Comparison of ENCODE assay signal across 8 cellular contexts in the genomic region with DNA sequence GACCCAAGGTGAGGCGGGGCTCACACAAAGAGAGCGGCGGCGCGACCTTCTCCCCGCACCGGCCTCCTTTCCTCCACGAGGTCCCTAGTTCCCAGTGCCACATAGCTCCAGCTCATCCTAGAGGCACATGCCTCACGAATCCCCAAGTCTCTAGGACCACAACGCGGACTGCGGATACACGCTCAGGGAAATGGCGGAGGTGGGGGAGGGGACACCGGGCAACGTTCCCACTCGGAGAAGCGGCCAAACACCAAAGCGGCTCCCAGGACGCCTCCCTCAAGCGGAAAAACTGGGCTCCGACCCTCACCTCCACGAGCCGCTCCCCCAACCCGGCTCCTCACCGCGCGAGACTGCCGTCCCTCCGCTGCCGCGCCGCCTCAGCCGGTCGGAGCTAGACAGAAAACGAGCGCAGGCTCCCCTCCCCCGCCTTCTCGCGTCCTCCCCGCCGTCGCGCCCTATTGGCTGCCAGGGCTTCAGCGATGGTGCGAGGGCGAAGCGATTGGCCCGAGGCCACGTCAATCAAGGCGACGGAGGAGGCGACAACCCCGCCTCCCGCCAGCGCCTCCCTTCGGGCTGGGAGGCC. TPM values are rescaled to one million over a fixed set of nuclear protein-coding genes. Genes with fewer than 3 reads are reported as not detected.
A peak's percentile ranks its signal among the peaks of the same experiment; 100 is the strongest.
DNase-seq lines count a peak whose midpoint lies in the region; ATAC-seq and TF ChIP-seq lines count a peak whose summit lies in the region.

Gene HNRNPK (minus strand): TSS at position 404 of the 583 bp plus-strand sequence. CDS start 1,963 bp downstream, outside the sequence.

- BruUV-seq in IMR-90 (replicated peaks; lab: Mats Ljungman, UMichigan) (no TSS peak), OCI-LY7 (replicated peaks; lab: Mats Ljungman, UMichigan) (no TSS peak)

- dilution Hi-C loops in IMR-90 (cut with HindIII; ENCODE audit: low sequenced_read_pairs, unreplicated experiment), result no loop called here

- peak within 1 kb of the TSS; percentile 100 for H4K91ac ChIP-seq in IMR-90 (ENCODE audit: insufficient read depth, low read depth, low read length)

- peak within 1 kb of the TSS; percentile 98 for H3K9ac ChIP-seq in IMR-90 (ENCODE audit: low read depth, low read length)

- peak within 1 kb of the TSS; percentile 93 for H3K4me2 ChIP-seq in IMR-90 (ENCODE audit: low read depth, low read length)
- H3K4me2 ChIP-seq in OCI-LY7 (ENCODE audit: low read length), result peak within 1 kb of the TSS; percentile 97

- peak within 1 kb of the TSS; percentile 93 for H4K5ac ChIP-seq in IMR-90 (ENCODE audit: low read depth, low read length)

- H3K27ac ChIP-seq in IMR-90 (ENCODE audit: insufficient read depth, low read length) (peak within 1 kb of the TSS; percentile 98), OCI-LY7 (ENCODE audit: low read depth, low read length, poor library complexity, severe bottlenecking) (peak within 1 kb of the TSS; percentile 88)

- H2AK5ac ChIP-seq in IMR-90 (ENCODE audit: low read depth, low read length), result peak within 1 kb of the TSS; percentile 100

- H3K79me2 ChIP-seq in OCI-LY7 (ENCODE audit: insufficient read depth, low read depth, low read length), result peaks cover 94% of the 10 kb centered on the region

- no peak within 1 kb of the TSS for H2BK20ac ChIP-seq in IMR-90 (ENCODE audit: low read depth, low read length)

- H4K8ac ChIP-seq in IMR-90 (ENCODE audit: low read depth in 2 of 2, low read length in 2 of 2), result peak within 1 kb of the TSS; percentile 99 to 100

- TF ChIP-seq CTCF in IMR-90 (conservative IDR thresholded peaks at IDR 0.05; ENCODE audit: low read depth, low read length) (no peak), OCI-LY7 (conservative IDR thresholded peaks at IDR 0.05; ENCODE audit: low read length) (no peak), epithelial cell of esophagus (IDR thresholded peaks at IDR 0.05; ENCODE audit: insufficient read depth, low read depth, low read length, missing control alignments) (no peak)

- H3K79me1 ChIP-seq in IMR-90 (ENCODE audit: low read depth in 1 of 2, low read length in 2 of 2), result peaks cover 6 to 15% of the 10 kb centered on the region in 2 experiments; a peak in 3 of 4 replicates

- H3K9me2 ChIP-seq in OCI-LY7 (ENCODE audit: insufficient read depth, low read length), result no peaks in the 10 kb centered on the region

- intact Hi-C loops in IMR-90 (cut with micrococcal nuclease) (loop anchor here (1.0 to 10.0 kb wide), 4 partner anchors 191 to 335 kb away; partner anchors contain the start of gene UBQLN1), OCI-LY7 (cut with micrococcal nuclease; ENCODE audit: unreplicated experiment) (loop anchor here (1.0 to 5.0 kb wide), 3 partner anchors 59 to 1762 kb away; partner anchors contain the start of genes AGTPBP1, KIF27 and UBQLN1)

- peak within 1 kb of the TSS; percentile 89 for H2BK120ac ChIP-seq in IMR-90 (ENCODE audit: low read depth, low read length)

- in situ Hi-C loops in IMR-90 (cut with MboI; ENCODE audit: low sequenced_read_pairs), result loop anchor here (5.0 kb wide), 1 partner anchor 192 kb away; no protein-coding TSS in a partner anchor

- peaks cover 50% of the 10 kb centered on the region for H4K20me1 ChIP-seq in IMR-90 (ENCODE audit: insufficient read depth, low read length)
- peaks cover 51% of the 10 kb centered on the region for H4K20me1 ChIP-seq in OCI-LY7 (ENCODE audit: insufficient read depth, low read length)

- peaks cover 6% of the 10 kb centered on the region for H3K9me1 ChIP-seq in IMR-90 (ENCODE audit: insufficient read depth, low read length)

- ATAC-seq in GM21529 (IDR thresholded peaks at IDR 0.05; ENCODE audit: unreplicated experiment) (peak; percentile 79), IMR-90 (ENCODE audit: low read depth) (peak; percentile 87)

- peak; percentile 85; the same call in 1 of the 2 replicates for TF ChIP-seq POLR2A in IMR-90 (IDR thresholded peaks at IDR 0.05; ENCODE audit: low read depth, low read length)

- POLR2A ChIA-PET in IMR-90 (lab: Charles Lee; ENCODE audit: unreplicated experiment), result interaction anchor here (0.6 to 1.1 kb wide), 2 partner anchors 32 to 64 kb away, joined by 3 to 4 read pairs; no protein-coding TSS in a partner anchor
- POLR2A ChIA-PET in OCI-LY7 (lab: Charles Lee), result interaction anchor here (0.7 to 1.6 kb wide), 9 partner anchors 13 to 280 kb away, joined by 3 to 5 read pairs (median 3); partner anchors contain the start of gene UBQLN1

- H3K9me3 ChIP-seq in IMR-90 (ENCODE audit: control insufficient read depth, insufficient read depth, low read length), result no peaks in the 10 kb centered on the region
- no peaks in the 10 kb centered on the region for H3K9me3 ChIP-seq in OCI-LY7 (ENCODE audit: low read length)
- H3K9me3 ChIP-seq in mononuclear cell (ENCODE audit: low read depth, low read length), result no peaks in the 10 kb centered on the region

- H2BK5ac ChIP-seq in IMR-90 (ENCODE audit: low read depth, low read length, poor library complexity, severe bottlenecking), result peak within 1 kb of the TSS; percentile 98

- no peak for TF ChIP-seq RAD21 in IMR-90 (IDR thresholded peaks at IDR 0.05; ENCODE audit: low read length)

- peak within 1 kb of the TSS; percentile 99 for H3K23ac ChIP-seq in IMR-90 (ENCODE audit: low read depth, low read length)

- H3K4me1 ChIP-seq in IMR-90 (ENCODE audit: control insufficient read depth, insufficient read depth, low read length), result no peaks in the 10 kb centered on the region
- H3K4me1 ChIP-seq in OCI-LY7 (ENCODE audit: insufficient read depth, low read length, poor library complexity, severe bottlenecking), result peaks cover 33% of the 10 kb centered on the region
- peaks cover 32% of the 10 kb centered on the region for H3K4me1 ChIP-seq in mononuclear cell (ENCODE audit: insufficient read depth, low read length)

- no peaks in the 10 kb centered on the region for H3K27me3 ChIP-seq in IMR-90 (ENCODE audit: control insufficient read depth, insufficient read depth, low read length)
- H3K27me3 ChIP-seq in mononuclear cell (ENCODE audit: insufficient read depth, low read length), result no peaks in the 10 kb centered on the region

- H3K36me3 ChIP-seq in IMR-90 (ENCODE audit: control insufficient read depth, insufficient read depth, low read length) (peaks cover 12% of the 10 kb centered on the region), OCI-LY7 (ENCODE audit: insufficient read depth, low read length) (peaks cover 51% of the 10 kb centered on the region)

- peak within 1 kb of the TSS; percentile 99 for H3K56ac ChIP-seq in IMR-90 (ENCODE audit: extremely low read depth, insufficient read depth, low read length)

- H3K4me3 ChIP-seq in IMR-90 (ENCODE audit: insufficient read depth, low read depth, low read length) (peak within 1 kb of the TSS; percentile 88), OCI-LY7 (ENCODE audit: low read depth, low read length, poor library complexity, severe bottlenecking) (peak within 1 kb of the TSS; percentile 82), epithelial cell of esophagus (ENCODE audit: low read length) (peak within 1 kb of the TSS; percentile 55), mononuclear cell (ENCODE audit: low read length) (peak within 1 kb of the TSS; percentile 96)

- DNase-seq in DMS114 treated with DMSO at 0.1 percent for 48 hours (lab: John Stamatoyannopoulos, UW; ENCODE audit: unreplicated experiment) (peak; percentile 82), IMR-90 (peak; percentile 98), OCI-LY7 (ENCODE audit: low spot score) (peak; percentile 99), activated T-cell treated with anti-CD3 and anti-CD28 coated beads for 4 hours (peak; percentile 99), epithelial cell of esophagus (ENCODE audit: low read depth) (peak; percentile 99)
- DNase-seq in stimulated activated CD8-positive, alpha-beta memory T cell treated with anti-CD3 and anti-CD28 coated beads, Interleukin-2, amount 100 ng/mL, for 48 hours (ENCODE audit: low read depth in 2 of 2), result peak; percentile 99

- peak within 1 kb of the TSS; percentile 100 for H3K4ac ChIP-seq in IMR-90 (ENCODE audit: low read depth, low read length)

- H2AFZ ChIP-seq in IMR-90 (replicated peaks; ENCODE audit: low read length, poor library complexity), result peak within 1 kb of the TSS; percentile 95
- H2AFZ ChIP-seq in OCI-LY7 (ENCODE audit: low read length), result no peak within 1 kb of the TSS

- peak within 1 kb of the TSS; percentile 100 for H3K14ac ChIP-seq in IMR-90 (replicated peaks; ENCODE audit: low read depth, low read length)

- H3K18ac ChIP-seq in IMR-90 (ENCODE audit: low read depth, low read length), result peak within 1 kb of the TSS; percentile 92

- peak within 1 kb of the TSS; percentile 53; the same call in 2 of the 3 replicates for H2BK15ac ChIP-seq in IMR-90 (ENCODE audit: low read depth, low read length)

- CTCF ChIA-PET in IMR-90 (lab: Yijun Ruan, JAX) (interaction anchor here (1.1 to 1.2 kb wide), 2 partner anchors 281 to 335 kb away, joined by 3 to 7 read pairs; no protein-coding TSS in a partner anchor), OCI-LY7 (lab: Charles Lee; ENCODE audit: unreplicated experiment) (interaction anchor here (0.6 kb wide), 1 partner anchor 27 kb away, joined by 3 read pairs; no protein-coding TSS in a partner anchor)

- H2AK9ac ChIP-seq in IMR-90 (replicated peaks; ENCODE audit: low read depth, low read length, poor library complexity), result peak within 1 kb of the TSS; percentile 100

- 0% methylated on average over 25 of the region's 57 CpGs; no CpG with 5 or more reads in 1 of the 2 experiments for WGBS in IMR-90 (ENCODE audit: extremely low coverage in 2 of 2, insufficient read length in 1 of 2), 2 experiments

TF ChIP-seq in IMR-90, 13 proteins besides CTCF, POLR2A, EP300 and RAD21:
- TF ChIP-seq MAZ (IDR thresholded peaks at IDR 0.05; ENCODE audit: borderline replicate concordance, low read depth, low read length), result no peak
- TF ChIP-seq FOS (IDR thresholded peaks at IDR 0.05; ENCODE audit: low read depth, low read length), result peak; percentile 83

RNA-seq across cellular contexts. Expression of gene HNRNPK, which starts in this region (rescaled TPM):
- total RNA-seq in IMR-90 (2012; rRNA removed), result 422 and 601 TPM in 2 replicates
- polyA plus RNA-seq in IMR-90 (2012; rRNA removed), result 419 and 458 TPM in 2 replicates
- 149 and 205 TPM in 2 replicates for polyA plus RNA-seq in IMR-90 (2012; cell fraction: cytosol; rRNA removed)
- polyA plus RNA-seq in IMR-90 (2012; cell fraction: nucleus; rRNA removed; ENCODE audit: low replicate concordance), result 124 and 330 TPM in 2 replicates
- 592 and 700 TPM in 2 replicates for total RNA-seq in OCI-LY7 (2014; rRNA removed; shearing (Covaris generic))
- 768 and 787 TPM in 2 replicates for total RNA-seq in OCI-LY7 (2022)
- 660 TPM for total RNA-seq in mononuclear cell

Comparison
In these comparisons a context has a peak if more than half of its experiments do, and no peak if none do; other contexts are left out.
1. Peak in every context shown above with its lines: DNase-seq, ATAC-seq, H3K4me3 ChIP-seq and H3K27ac ChIP-seq.